Comparison of ENCODE assay signal across 8 cellular contexts in genomic region chr3:143529018-143529478, GRCh38.
A peak's percentile ranks its signal among the peaks of the same experiment; 100 is the strongest.
DNase-seq lines count a peak whose midpoint lies in the region; ATAC-seq and TF ChIP-seq lines count a peak whose summit lies in the region.

No MANE protein-coding gene starts in this region.

- H3K4me3 ChIP-seq in CD4-positive, CD25-positive, alpha-beta regulatory T cell (ENCODE audit: low read depth, low read length): no peak overlapping the region
- H3K4me3 ChIP-seq in body of pancreas: no peak overlapping the region

- H3K27me3 ChIP-seq in CD4-positive, CD25-positive, alpha-beta regulatory T cell (ENCODE audit: control insufficient read depth, insufficient read depth, low read length): no peaks in the 10 kb centered on the region
- no peaks in the 10 kb centered on the region for H3K27me3 ChIP-seq in body of pancreas

- H3K27ac ChIP-seq in CD4-positive, CD25-positive, alpha-beta regulatory T cell (ENCODE audit: insufficient read depth, low read length, poor library complexity, severe bottlenecking): no peak overlapping the region
- no peak overlapping the region for H3K27ac ChIP-seq in body of pancreas

- no peaks in the 10 kb centered on the region for H3K4me1 ChIP-seq in CD4-positive, CD25-positive, alpha-beta regulatory T cell (ENCODE audit: control insufficient read depth, insufficient read depth, low read length, poor library complexity, severe bottlenecking)
- no peaks in the 10 kb centered on the region for H3K4me1 ChIP-seq in body of pancreas

- peak in 2 of 3 donors; percentile 24 to 31 for DNase-seq in CD4-positive, CD25-positive, alpha-beta regulatory T cell
- DNase-seq in immature natural killer cell: peak; percentile 2 to 14 (median 12)
- no peak for DNase-seq in HuH-7 (ENCODE audit: low spot score)
- no peak for DNase-seq in dermis blood vessel endothelial cell
- DNase-seq in body of pancreas: no peak
- DNase-seq in DMS153 treated with DMSO at 0.1 percent for 48 hours (lab: John Stamatoyannopoulos, UW; ENCODE audit: unreplicated experiment): no peak

- peak; percentile 81 to 87 for ATAC-seq in CD4-positive, CD25-positive, alpha-beta regulatory T cell (ENCODE audit: low read depth in 2 of 2)
- ATAC-seq in GM19467 (IDR thresholded peaks at IDR 0.05; ENCODE audit: unreplicated experiment) (peak; percentile 67), HG03565 (IDR thresholded peaks at IDR 0.05; ENCODE audit: unreplicated experiment) (peak; percentile 45), body of pancreas (no peak)

- H3K36me3 ChIP-seq in CD4-positive, CD25-positive, alpha-beta regulatory T cell (ENCODE audit: control insufficient read depth, insufficient read depth, low read length): peaks cover 7% of the 10 kb centered on the region
- no peaks in the 10 kb centered on the region for H3K36me3 ChIP-seq in body of pancreas (replicated peaks in 1 of 2; ENCODE audit: insufficient read depth in 1 of 2, low read depth in 2 of 2)

- H3K4me3 Mint-ChIP-seq in CD4-positive, CD25-positive, alpha-beta regulatory T cell: peak overlapping the region in 2 of 4 donors; percentile 1 to 30
- H3K4me3 Mint-ChIP-seq in immature natural killer cell: peak overlapping the region in 4 of 5 donors; percentile 6 to 50 (median 21)

- no peaks in the 10 kb centered on the region for H3K27me3 Mint-ChIP-seq in CD4-positive, CD25-positive, alpha-beta regulatory T cell
- H3K27me3 Mint-ChIP-seq in immature natural killer cell (ENCODE audit: low read depth in 3 of 3): peaks cover 0 to 2% (median 0%) of the 10 kb centered on the region in 3 donors

- no peaks in the 10 kb centered on the region for H3K9me3 ChIP-seq in CD4-positive, CD25-positive, alpha-beta regulatory T cell (ENCODE audit: control insufficient read depth in 2 of 2, low read length in 2 of 2)
- no peaks in the 10 kb centered on the region for H3K9me3 ChIP-seq in body of pancreas

- no peak for TF ChIP-seq POLR2A in body of pancreas (IDR thresholded peaks at IDR 0.05)

- intact Hi-C loops in body of pancreas (cut with DNase I): no loop called here

- peaks cover 0 to 5% (median 0%) of the 10 kb centered on the region in 7 donors for H3K9me3 Mint-ChIP-seq in CD4-positive, CD25-positive, alpha-beta regulatory T cell
- no peaks in the 10 kb centered on the region for H3K9me3 Mint-ChIP-seq in immature natural killer cell

- H3K36me3 Mint-ChIP-seq in CD4-positive, CD25-positive, alpha-beta regulatory T cell: peaks cover 25% of the 10 kb centered on the region
- peaks cover 0 to 11% (median 2%) of the 10 kb centered on the region in 3 donors for H3K36me3 Mint-ChIP-seq in immature natural killer cell

- 48 to 70% methylated on average over 5 of the region's 5 CpGs for WGBS in body of pancreas, 2 donors

- peak overlapping the region; percentile 13 to 67 (median 18) for H3K27ac Mint-ChIP-seq in CD4-positive, CD25-positive, alpha-beta regulatory T cell
- H3K27ac Mint-ChIP-seq in immature natural killer cell: peak overlapping the region in 3 of 6 donors; percentile 19 to 59 (median 57)

- TF ChIP-seq CTCF in body of pancreas (IDR thresholded peaks at IDR 0.05): no peak

- peaks cover 0 to 16% (median 6%) of the 10 kb centered on the region in 4 donors for H3K4me1 Mint-ChIP-seq in CD4-positive, CD25-positive, alpha-beta regulatory T cell
- peaks cover 12% of the 10 kb centered on the region in 2 donors for H3K4me1 Mint-ChIP-seq in immature natural killer cell

Comparison
In these comparisons a context has a peak if more than half of its experiments do, and no peak if none do; other contexts are left out.
1. DNase-seq: peak in CD4-positive, CD25-positive, alpha-beta regulatory T cell (2 of 3) and immature natural killer cell (3 of 3); none in HuH-7 (single experiment), dermis blood vessel endothelial cell (single experiment), body of pancreas (0 of 4) and DMS153 treated with DMSO at 0.1 percent for 48 hours (single experiment).